Comparison of ENCODE assay signal across 24 cellular contexts in the genomic region with DNA sequence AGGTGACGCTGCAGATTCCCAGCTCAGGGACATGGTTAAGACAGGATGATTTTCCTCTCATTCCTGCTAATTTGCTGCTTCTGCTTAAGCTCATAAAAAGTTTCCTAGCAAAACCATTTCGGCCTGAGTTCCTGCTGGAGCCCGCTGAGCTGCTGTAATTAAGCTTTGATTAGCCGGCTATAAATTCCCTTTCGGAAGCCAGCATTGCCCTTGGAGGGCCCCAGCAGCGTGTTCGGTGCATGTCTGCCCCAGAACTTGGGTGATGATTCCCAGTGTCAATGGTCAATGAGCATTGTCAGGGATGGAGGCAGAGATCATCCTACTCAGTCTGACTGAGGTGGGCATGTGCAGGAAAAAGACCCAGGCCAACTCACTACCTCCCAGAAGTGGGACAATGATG.
DNase-seq lines count a peak whose midpoint lies in the region; ATAC-seq, FAIRE-seq and TF ChIP-seq lines count a peak whose summit lies in the region.
"Had no signal": no experiment of that assay in that cellular context is flagged by ENCODE, and none has a peak within 500 bp of the region (broad histone marks: within the 10 kb centered on the region; RNA-seq: fewer than 3 reads in every experiment).

No MANE protein-coding gene starts in this region.

- H3K4me1 Mint-ChIP-seq in natural killer cell treated with Interleukin-12 subunit alpha and Interleukin-12 subunit beta and Interleukin-15 and Interleukin-18, amount 100 ng/mL, for 72 hours (ENCODE audit: low read depth in 2 of 2), result no peaks in the 10 kb centered on the region
- H3K4me1 Mint-ChIP-seq in natural killer cell, result no peaks in the 10 kb centered on the region
- peaks cover 42% of the 10 kb centered on the region for H3K4me1 Mint-ChIP-seq in nephron progenitor cell
- no peaks in the 10 kb centered on the region for H3K4me1 Mint-ChIP-seq in T-cell
- H3K4me1 Mint-ChIP-seq in CD14-positive monocyte, result no peaks in the 10 kb centered on the region
- H3K4me1 Mint-ChIP-seq: B cell; CD4-positive, CD25-positive, alpha-beta regulatory T cell; CD8-positive, alpha-beta memory T cell had no signal

- H3K9me3 ChIP-seq in osteoblast (ENCODE audit: low read depth, low read length), result no peaks in the 10 kb centered on the region
- H3K9me3 ChIP-seq: BLaER1 treated with 17β-estradiol and CSF1 and Interleukin-3, amounts not matched to agents 10 nM and 100 nM had no signal

- H3K27ac Mint-ChIP-seq in natural killer cell treated with Interleukin-12 subunit alpha and Interleukin-12 subunit beta and Interleukin-15 and Interleukin-18, amount 100 ng/mL, for 72 hours, result no peak overlapping the region
- H3K27ac Mint-ChIP-seq in natural killer cell, result no peak overlapping the region
- no peak overlapping the region for H3K27ac Mint-ChIP-seq in nephron progenitor cell
- no peak overlapping the region for H3K27ac Mint-ChIP-seq in T-cell
- H3K27ac Mint-ChIP-seq in CD14-positive monocyte, result no peak overlapping the region
- H3K27ac Mint-ChIP-seq: B cell; CD4-positive, CD25-positive, alpha-beta regulatory T cell; CD8-positive, alpha-beta memory T cell; GM23338 had no signal

- H3K9me3 Mint-ChIP-seq in natural killer cell treated with Interleukin-12 subunit alpha and Interleukin-12 subunit beta and Interleukin-15 and Interleukin-18, amount 100 ng/mL, for 72 hours, result no peaks in the 10 kb centered on the region
- H3K9me3 Mint-ChIP-seq in natural killer cell (no peaks in the 10 kb centered on the region), nephron progenitor cell (no peaks in the 10 kb centered on the region), T-cell (no peaks in the 10 kb centered on the region), CD14-positive monocyte (peaks cover 0 to 3% (median 0%) of the 10 kb centered on the region in 7 donors)
- H3K9me3 Mint-ChIP-seq: CD4-positive, CD25-positive, alpha-beta regulatory T cell; CD8-positive, alpha-beta memory T cell; GM23338 had no signal

- POLR2A ChIA-PET in T-cell (lab: Charles Lee), result no interaction called here

- H3K27me3 ChIP-seq in bronchial epithelial cell (ENCODE audit: control insufficient read depth, insufficient read depth, low read length) (no peaks in the 10 kb centered on the region), osteoblast (ENCODE audit: insufficient read depth, low read length) (no peaks in the 10 kb centered on the region)
- H3K27me3 ChIP-seq: BLaER1 treated with 17β-estradiol and CSF1 and Interleukin-3, amounts not matched to agents 10 nM and 100 nM had no signal

- H3K36me3 ChIP-seq in bronchial epithelial cell (ENCODE audit: control insufficient read depth, insufficient read depth, low read length), result no peaks in the 10 kb centered on the region
- no peaks in the 10 kb centered on the region for H3K36me3 ChIP-seq in osteoblast (ENCODE audit: insufficient read depth, low read length)
- H3K36me3 ChIP-seq: BLaER1 treated with 17β-estradiol and CSF1 and Interleukin-3, amounts not matched to agents 10 nM and 100 nM had no signal

- CTCF ChIA-PET in T-cell (lab: Charles Lee), result no interaction called here

- no peak overlapping the region for H3K4me3 Mint-ChIP-seq in natural killer cell treated with Interleukin-12 subunit alpha and Interleukin-12 subunit beta and Interleukin-15 and Interleukin-18, amount 100 ng/mL, for 72 hours
- no peak overlapping the region for H3K4me3 Mint-ChIP-seq in natural killer cell
- H3K4me3 Mint-ChIP-seq in nephron progenitor cell, result no peak overlapping the region
- no peak overlapping the region for H3K4me3 Mint-ChIP-seq in T-cell
- peak overlapping the region in 1 of 2 donors; percentile 29 for H3K4me3 Mint-ChIP-seq in CD14-positive monocyte
- H3K4me3 Mint-ChIP-seq: B cell; CD4-positive, CD25-positive, alpha-beta regulatory T cell; CD8-positive, alpha-beta memory T cell; GM23338 had no signal

- H3K79me2 ChIP-seq in osteoblast (ENCODE audit: insufficient read depth, low read length), result no peaks in the 10 kb centered on the region

- H3K27ac ChIP-seq in osteoblast (ENCODE audit: low read depth, low read length), result no peak overlapping the region
- H3K27ac ChIP-seq: BLaER1 treated with 17β-estradiol and CSF1 and Interleukin-3, amounts not matched to agents 10 nM and 100 nM; HL-60 had no signal

- H3K4me3 ChIP-seq in bronchial epithelial cell (ENCODE audit: low read depth, low read length) (no peak overlapping the region), osteoblast (ENCODE audit: insufficient read depth, low read length) (no peak overlapping the region)
- H3K4me3 ChIP-seq: BLaER1 treated with 17β-estradiol and CSF1 and Interleukin-3, amounts not matched to agents 10 nM and 100 nM; GM23338 had no signal

- peak; percentile 13 for FAIRE-seq in bronchial epithelial cell (lab: Jason Lieb, UNC)
- FAIRE-seq: GM12891, GM18507 had no signal

- TF ChIP-seq CTCF in natural killer cell (IDR thresholded peaks at IDR 0.05) (no peak), bronchial epithelial cell (IDR thresholded peaks at IDR 0.05; ENCODE audit: insufficient read depth, low read length, severe bottlenecking) (no peak), nephron progenitor cell (IDR thresholded peaks at IDR 0.05) (no peak), osteoblast (IDR thresholded peaks at IDR 0.05; ENCODE audit: extremely low read depth, low read depth, low read length) (no peak), CD14-positive monocyte (IDR thresholded peaks at IDR 0.05) (no peak)

- H4K20me1 ChIP-seq in osteoblast (ENCODE audit: insufficient read depth, low read length), result no peaks in the 10 kb centered on the region
- H4K20me1 ChIP-seq: BLaER1 treated with 17β-estradiol and CSF1 and Interleukin-3, amounts not matched to agents 10 nM and 100 nM had no signal

- no peaks in the 10 kb centered on the region for H3K4me1 ChIP-seq in osteoblast (ENCODE audit: insufficient read depth, low read length)

- peaks cover 24 to 38% of the 10 kb centered on the region in 2 donors for H3K27me3 Mint-ChIP-seq in natural killer cell treated with Interleukin-12 subunit alpha and Interleukin-12 subunit beta and Interleukin-15 and Interleukin-18, amount 100 ng/mL, for 72 hours
- H3K27me3 Mint-ChIP-seq in natural killer cell (ENCODE audit: low read depth in 2 of 2) (peaks cover 12 to 38% of the 10 kb centered on the region in 2 donors), nephron progenitor cell (ENCODE audit: low read depth, poor library complexity) (peaks cover 24% of the 10 kb centered on the region), T-cell (peaks cover 23 to 31% of the 10 kb centered on the region in 2 donors), CD14-positive monocyte (ENCODE audit: low read depth in 3 of 3) (peaks cover 27 to 31% (median 30%) of the 10 kb centered on the region in 3 donors)

- intact Hi-C loops in natural killer cell (cut with micrococcal nuclease), result no loop called here
- intact Hi-C loops in CD14-positive monocyte (cut with micrococcal nuclease), result no loop called here

- no peak overlapping the region for H2AFZ ChIP-seq in osteoblast (ENCODE audit: low read length)
- H2AFZ ChIP-seq: GM23338 had no signal

- H3K36me3 Mint-ChIP-seq in natural killer cell treated with Interleukin-12 subunit alpha and Interleukin-12 subunit beta and Interleukin-15 and Interleukin-18, amount 100 ng/mL, for 72 hours, result no peaks in the 10 kb centered on the region
- H3K36me3 Mint-ChIP-seq in natural killer cell (no peaks in the 10 kb centered on the region), nephron progenitor cell (ENCODE audit: low read depth) (no peaks in the 10 kb centered on the region), T-cell (no peaks in the 10 kb centered on the region), CD14-positive monocyte (no peaks in the 10 kb centered on the region)
- H3K36me3 Mint-ChIP-seq: CD4-positive, CD25-positive, alpha-beta regulatory T cell; CD8-positive, alpha-beta memory T cell had no signal

- ATAC-seq in natural killer cell treated with Interleukin-12 subunit alpha and Interleukin-12 subunit beta and Interleukin-15 and Interleukin-18, amount 100 ng/mL, for 72 hours, result no peak
- ATAC-seq in natural killer cell (no peak), T-cell (replicated peaks in 1 of 4) (no peak), GM21367 (IDR thresholded peaks at IDR 0.05; ENCODE audit: unreplicated experiment) (no peak)
- ATAC-seq: GM23338, HCT116 had no signal

- no peak overlapping the region for H3K4me2 ChIP-seq in osteoblast (ENCODE audit: insufficient read depth, low read length)
- H3K4me2 ChIP-seq: BLaER1 treated with 17β-estradiol and CSF1 and Interleukin-3, amounts not matched to agents 10 nM and 100 nM; GM23338 had no signal

- peak; percentile 31 for DNase-seq in natural killer cell treated with Interleukin-12 subunit alpha and Interleukin-12 subunit beta and Interleukin-15 and Interleukin-18, amount 100 ng/mL, for 72 hours (ENCODE audit: low spot score)
- no peak for DNase-seq in natural killer cell
- DNase-seq in bronchial epithelial cell (ENCODE audit: low read depth), result no peak
- DNase-seq in nephron progenitor cell, result peak; percentile 16
- DNase-seq in T-cell, result no peak
- DNase-seq in osteoblast (ENCODE audit: insufficient read length, low spot score, missing footprints), result no peak
- DNase-seq in CD14-positive monocyte (ENCODE audit: low spot score), result no peak
- DNase-seq: 8988T; CD4-positive, CD25-positive, alpha-beta regulatory T cell; CD8-positive, alpha-beta memory T cell; COR-L47; DMS 273 treated with DMSO at 0.1 percent for 48 hours; DMS53; DND-41; EL; H7 had no signal

Comparison
In these comparisons a context has a peak if more than half of its experiments do, and no peak if none do; other contexts are left out.
1. DNase-seq: peak in natural killer cell treated with Interleukin-12 subunit alpha and Interleukin-12 subunit beta and Interleukin-15 and Interleukin-18, amount 100 ng/mL, for 72 hours (single experiment) and nephron progenitor cell (single experiment); none in natural killer cell (single experiment), bronchial epithelial cell (single experiment), T-cell (0 of 34), osteoblast (single experiment) and CD14-positive monocyte (single experiment).